In the genomic region with DNA sequence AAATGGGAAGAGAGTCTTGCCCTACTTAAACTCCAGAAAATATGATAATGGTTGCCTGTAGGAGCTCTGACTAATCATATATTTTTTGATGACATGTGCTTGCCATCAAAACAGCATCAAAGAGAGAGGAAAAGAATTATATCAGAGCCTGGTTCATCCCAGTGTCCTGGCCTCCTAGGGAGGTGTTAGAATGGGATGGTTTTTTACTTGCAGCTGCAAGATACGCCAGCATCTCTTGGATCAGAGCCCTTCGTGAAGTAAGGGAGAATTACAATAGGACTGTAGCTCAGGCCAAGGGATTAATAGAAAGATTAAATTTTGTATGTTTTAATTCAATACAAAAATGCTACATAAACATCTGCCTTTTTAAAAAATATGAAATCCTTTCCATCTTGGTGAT, we compare ENCODE assay signal across 28 cellular contexts.
"Had no signal": no experiment of that assay in that cellular context is flagged by ENCODE, and none has a peak within 500 bp of the region (broad histone marks: within the 10 kb centered on the region; RNA-seq: fewer than 3 reads in every experiment).

No MANE protein-coding gene starts in this region.

- DNase-seq: activated CD4-positive, alpha-beta memory T cell treated with anti-CD3 and anti-CD28 coated beads, Interleukin-2, amount 10 ng/mL, durations not matched to agents 7 days and 5 days; activated CD4-positive, alpha-beta T cell treated with anti-CD3 and anti-CD28 coated beads, Interleukin-2, amount 10 ng/mL, durations not matched to agents 24 days and 14 days; activated CD4-positive, CD25-positive, alpha-beta regulatory T cell treated with anti-CD3 and anti-CD28 coated beads, Interleukin-2, amount 50 U/mL, for 72 hours; activated CD8-positive, alpha-beta memory T cell treated with anti-CD3 and anti-CD28 coated beads, Interleukin-2, amount 50 U/mL, for 48 hours; activated gamma-delta T cell; activated naive CD4-positive, alpha-beta T cell treated with anti-CD3 and anti-CD28 coated beads, Interleukin-2, amount 50 U/mL, for 16 hours; activated T-cell treated with anti-CD3 and anti-CD28 coated beads, Interleukin-2, amount 50 U/mL, for 24 hours; effector CD8-positive, alpha-beta T cell; glutamatergic neuron; immature natural killer cell; kidney; left colon; midbrain; naive thymus-derived CD8-positive, alpha-beta T cell; stimulated activated CD4-positive, alpha-beta T cell treated with anti-CD3 and anti-CD28 coated beads, Interleukin-15, amount 100 ng/mL, for 24 hours; stimulated activated CD4-positive, alpha-beta T cell treated with anti-CD3 and anti-CD28 coated beads, Interleukin-2, amount 100 ng/mL, for 24 hours; stimulated activated naive CD4-positive, alpha-beta T cell treated with Interleukin-2 at 50 U/mL for 16 hours; T-helper 9 cell; testis; transverse colon had no signal

- H3K4me3 ChIP-seq: gastrocnemius medialis, hepatocyte, testis, transverse colon had no signal

- H3K27me3 ChIP-seq: gastrocnemius medialis, hepatocyte, testis, transverse colon had no signal

- H3K4me1 ChIP-seq: gastrocnemius medialis, testis, transverse colon had no signal

- H3K36me3 Mint-ChIP-seq: immature natural killer cell; naive thymus-derived CD8-positive, alpha-beta T cell had no signal

- H3K9me3 Mint-ChIP-seq: activated CD4-positive, alpha-beta memory T cell treated with anti-CD3 and anti-CD28 coated beads, Interleukin-2, amount 10 ng/mL, durations not matched to agents 7 days and 5 days; activated CD4-positive, alpha-beta T cell treated with anti-CD3 and anti-CD28 coated beads, Interleukin-2, amount 10 ng/mL, durations not matched to agents 24 days and 14 days; activated T-cell treated with anti-CD3 and anti-CD28 coated beads, Interleukin-2, amount 50 U/mL, for 24 hours; central memory CD8-positive, alpha-beta T cell; immature natural killer cell; naive thymus-derived CD8-positive, alpha-beta T cell; neural crest cell; T-helper 1 cell treated with Interleukin-12 subunit alpha and Interleukin-12 subunit beta and Interleukin-4 antibody, amounts not matched to agents 30 μg/mL and 1 μg/mL, for 36 hours had no signal

- H3K27ac Mint-ChIP-seq: activated CD4-positive, alpha-beta memory T cell treated with anti-CD3 and anti-CD28 coated beads, Interleukin-2, amount 10 ng/mL, durations not matched to agents 7 days and 5 days; activated CD4-positive, alpha-beta T cell treated with anti-CD3 and anti-CD28 coated beads, Interleukin-2, amount 10 ng/mL, durations not matched to agents 24 days and 14 days; activated T-cell treated with anti-CD3 and anti-CD28 coated beads, Interleukin-2, amount 50 U/mL, for 24 hours; immature natural killer cell; naive thymus-derived CD8-positive, alpha-beta T cell; T-helper 1 cell treated with Interleukin-12 subunit alpha and Interleukin-12 subunit beta and Interleukin-4 antibody, amounts not matched to agents 30 μg/mL and 1 μg/mL, for 36 hours had no signal

- H2AFZ ChIP-seq: hepatocyte had no signal

- H3K36me3 ChIP-seq: gastrocnemius medialis, transverse colon had no signal

- H3K79me2 ChIP-seq: hepatocyte had no signal

- H3K27ac ChIP-seq: hepatocyte, testis, VCaP had no signal

- ATAC-seq: left colon; naive thymus-derived CD8-positive, alpha-beta T cell had no signal

- H3K4me2 ChIP-seq: hepatocyte had no signal

- H3K9me3 ChIP-seq: gastrocnemius medialis, testis, transverse colon had no signal

- FAIRE-seq: bronchial epithelial cell, kidney, TTC549 had no signal

- H3K4me1 Mint-ChIP-seq: activated CD4-positive, alpha-beta memory T cell treated with anti-CD3 and anti-CD28 coated beads, Interleukin-2, amount 10 ng/mL, durations not matched to agents 7 days and 5 days; activated CD4-positive, alpha-beta T cell treated with anti-CD3 and anti-CD28 coated beads, Interleukin-2, amount 10 ng/mL, durations not matched to agents 24 days and 14 days; neural crest cell had no signal

- H3K27me3 Mint-ChIP-seq: activated CD4-positive, alpha-beta memory T cell treated with anti-CD3 and anti-CD28 coated beads, Interleukin-2, amount 10 ng/mL, durations not matched to agents 7 days and 5 days; activated CD4-positive, alpha-beta T cell treated with anti-CD3 and anti-CD28 coated beads, Interleukin-2, amount 10 ng/mL, durations not matched to agents 24 days and 14 days; central memory CD8-positive, alpha-beta T cell; naive thymus-derived CD8-positive, alpha-beta T cell had no signal

- H3K4me3 Mint-ChIP-seq: activated CD4-positive, alpha-beta memory T cell treated with anti-CD3 and anti-CD28 coated beads, Interleukin-2, amount 10 ng/mL, durations not matched to agents 7 days and 5 days; activated CD4-positive, alpha-beta T cell treated with anti-CD3 and anti-CD28 coated beads, Interleukin-2, amount 10 ng/mL, durations not matched to agents 24 days and 14 days; activated T-cell treated with anti-CD3 and anti-CD28 coated beads, Interleukin-2, amount 50 U/mL, for 24 hours; central memory CD8-positive, alpha-beta T cell; immature natural killer cell; naive thymus-derived CD8-positive, alpha-beta T cell; neural crest cell; T-helper 1 cell treated with Interleukin-12 subunit alpha and Interleukin-12 subunit beta and Interleukin-4 antibody, amounts not matched to agents 30 μg/mL and 1 μg/mL, for 36 hours had no signal
